ENCODE assay signal across 1 cellular context in the genomic region with DNA sequence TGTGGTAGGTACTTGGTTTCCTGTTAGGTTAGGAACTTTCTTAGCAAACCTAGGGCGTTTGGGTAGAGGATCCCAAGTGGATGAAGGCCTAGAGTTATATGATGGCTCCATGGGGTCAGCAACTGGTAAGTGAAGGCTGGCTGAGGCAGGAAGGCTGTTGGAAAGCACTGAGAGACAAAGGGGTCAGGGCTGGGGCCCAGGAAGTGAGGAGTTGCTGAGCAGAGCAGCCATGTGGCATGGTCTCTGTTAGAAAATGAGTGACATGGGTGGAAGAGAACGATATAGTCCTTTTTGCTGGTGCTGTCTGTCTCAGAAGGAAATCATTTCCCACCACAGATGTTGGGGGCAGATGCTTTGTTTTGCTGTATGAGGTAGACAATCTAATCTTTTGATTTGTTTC.
TF ChIP-seq lines count a peak whose summit lies in the region.

No MANE protein-coding gene starts in this region.

TF ChIP-seq in SK-N-SH, 30 proteins besides CTCF, POLR2A, EP300 and RAD21 (continued from another document):
- TF ChIP-seq SMC3 (IDR thresholded peaks at IDR 0.05; ENCODE audit: low read depth, low read length) (no peak), USF2 (IDR thresholded peaks at IDR 0.05; ENCODE audit: borderline replicate concordance, low read depth, low read length) (no peak), RCOR1 (IDR thresholded peaks at IDR 0.05; ENCODE audit: low read length) (no peak), GATA2 (CRISPR knock-in tag; IDR thresholded peaks at IDR 0.05) (no peak), RXRA (IDR thresholded peaks at IDR 0.05; ENCODE audit: borderline replicate concordance, low read depth) (no peak), YY1 (IDR thresholded peaks at IDR 0.05; ENCODE audit: low read depth) (no peak)
- TF ChIP-seq, protein P1, sequence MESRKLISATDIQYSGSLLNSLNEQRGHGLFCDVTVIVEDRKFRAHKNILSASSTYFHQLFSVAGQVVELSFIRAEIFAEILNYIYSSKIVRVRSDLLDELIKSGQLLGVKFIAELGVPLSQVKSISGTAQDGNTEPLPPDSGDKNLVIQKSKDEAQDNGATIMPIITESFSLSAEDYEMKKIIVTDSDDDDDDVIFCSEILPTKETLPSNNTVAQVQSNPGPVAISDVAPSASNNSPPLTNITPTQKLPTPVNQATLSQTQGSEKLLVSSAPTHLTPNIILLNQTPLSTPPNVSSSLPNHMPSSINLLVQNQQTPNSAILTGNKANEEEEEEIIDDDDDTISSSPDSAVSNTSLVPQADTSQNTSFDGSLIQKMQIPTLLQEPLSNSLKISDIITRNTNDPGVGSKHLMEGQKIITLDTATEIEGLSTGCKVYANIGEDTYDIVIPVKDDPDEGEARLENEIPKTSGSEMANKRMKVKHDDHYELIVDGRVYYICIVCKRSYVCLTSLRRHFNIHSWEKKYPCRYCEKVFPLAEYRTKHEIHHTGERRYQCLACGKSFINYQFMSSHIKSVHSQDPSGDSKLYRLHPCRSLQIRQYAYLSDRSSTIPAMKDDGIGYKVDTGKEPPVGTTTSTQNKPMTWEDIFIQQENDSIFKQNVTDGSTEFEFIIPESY (IDR thresholded peaks at IDR 0.05; ENCODE audit: borderline replicate concordance, low read depth), result no peak
TF ChIP-seq in SK-N-SH: peak in this region for 0.
